ENCODE assay signal across 9 cellular contexts in genomic region chr3:38648659-38649499, GRCh38. TPM values are rescaled to one million over a fixed set of nuclear protein-coding genes. Genes with fewer than 3 reads are reported as not detected.
DNase-seq lines count a peak whose midpoint lies in the region; ATAC-seq, FAIRE-seq and TF ChIP-seq lines count a peak whose summit lies in the region.
"Had no signal": no experiment of that assay in that cellular context is flagged by ENCODE, and none has a peak within 500 bp of the region (broad histone marks: within the 10 kb centered on the region; RNA-seq: fewer than 3 reads in every experiment).

No MANE protein-coding gene starts in this region.

- H3K36me3 Mint-ChIP-seq in astrocyte (ENCODE audit: low read depth, unreplicated experiment) (no peaks in the 10 kb centered on the region), memory B cell (no peaks in the 10 kb centered on the region), CD14-positive monocyte (peaks cover 0 to 2% of the 10 kb centered on the region in 2 donors)
- H3K36me3 Mint-ChIP-seq: activated naive CD4-positive, alpha-beta T cell treated with anti-CD3 and anti-CD28 coated beads, Interleukin-2, amount 50 U/mL, for 72 hours had no signal

- H3K4me1 Mint-ChIP-seq in astrocyte (ENCODE audit: low read depth, unreplicated experiment) (no peaks in the 10 kb centered on the region), memory B cell (peaks cover 4% of the 10 kb centered on the region), CD14-positive monocyte (peaks cover 8% of the 10 kb centered on the region)

- H3K4me1 ChIP-seq in cardiac muscle cell (ENCODE audit: low read depth) (peaks cover 17% of the 10 kb centered on the region), astrocyte (ENCODE audit: insufficient read depth, low read length) (no peaks in the 10 kb centered on the region), vagina (peaks cover 4% of the 10 kb centered on the region), adrenal gland (replicated peaks in 1 of 2) (peaks cover 6 to 10% of the 10 kb centered on the region in 2 donors)

- FAIRE-seq in astrocyte (lab: Jason Lieb, UNC) = no peak

- H3K9me3 Mint-ChIP-seq in astrocyte (ENCODE audit: unreplicated experiment) (peaks cover 5% of the 10 kb centered on the region), memory B cell (peaks cover 1% of the 10 kb centered on the region), CD14-positive monocyte (peaks cover 0 to 6% (median 2%) of the 10 kb centered on the region in 7 donors)
- H3K9me3 Mint-ChIP-seq: activated naive CD4-positive, alpha-beta T cell treated with anti-CD3 and anti-CD28 coated beads, Interleukin-2, amount 50 U/mL, for 72 hours had no signal

- H4K20me1 ChIP-seq in astrocyte (ENCODE audit: insufficient read depth, low read length) = no peaks in the 10 kb centered on the region

- H3K27me3 Mint-ChIP-seq in astrocyte (ENCODE audit: low read depth, unreplicated experiment) (peaks cover 18% of the 10 kb centered on the region), memory B cell (peaks cover 9% of the 10 kb centered on the region), CD14-positive monocyte (ENCODE audit: low read depth in 3 of 3) (peaks cover 6 to 17% (median 16%) of the 10 kb centered on the region in 3 donors)

- H3K27me3 ChIP-seq in cardiac muscle cell (peaks cover 79% of the 10 kb centered on the region), astrocyte (ENCODE audit: insufficient read depth, low read length) (peaks cover 49% of the 10 kb centered on the region), vagina (no peaks in the 10 kb centered on the region), adrenal gland (peaks cover 26% of the 10 kb centered on the region)

- DNase-seq in cardiac muscle cell (ENCODE audit: low read depth in 1 of 2, low spot score in 1 of 2) = no peak
- DNase-seq in left ventricle myocardium superior = no peak
- no peak for DNase-seq in astrocyte (ENCODE audit: low read depth)
- DNase-seq in memory B cell (ENCODE audit: low spot score in 2 of 2) = no peak
- DNase-seq in vagina (ENCODE audit: extremely low spot score in 2 of 2) = peak in 1 of 2 donors; percentile 83
- no peak for DNase-seq in NK-92 treated with Interleukin-12 subunit alpha and Interleukin-12 subunit beta, amount 100 ng/mL, for 24 hours (lab: John Stamatoyannopoulos, UW)
- DNase-seq in adrenal gland = no peak
- DNase-seq in CD14-positive monocyte (ENCODE audit: low spot score) = no peak

- H3K4me3 Mint-ChIP-seq in astrocyte (ENCODE audit: unreplicated experiment) (peak overlapping the region; percentile 76), memory B cell (peak overlapping the region; percentile 64), CD14-positive monocyte (peak overlapping the region in 1 of 2 donors; percentile 44)

- H3K9me3 ChIP-seq in cardiac muscle cell (ENCODE audit: low read depth) (no peaks in the 10 kb centered on the region), astrocyte (ENCODE audit: insufficient read depth, low read depth, low read length) (peaks cover 4% of the 10 kb centered on the region), vagina (no peaks in the 10 kb centered on the region), adrenal gland (replicated peaks in 1 of 3) (no peaks in the 10 kb centered on the region)

- peak overlapping the region; percentile 60 for H2AFZ ChIP-seq in astrocyte (ENCODE audit: low read depth, low read length)

- peak overlapping the region; percentile 48 for H3K9ac ChIP-seq in astrocyte (ENCODE audit: low read length)

- ATAC-seq in left ventricle myocardium superior (no peak), memory B cell (ENCODE audit: low read depth) (no peak)

- H3K79me2 ChIP-seq in astrocyte (ENCODE audit: insufficient read depth, low read length) = no peaks in the 10 kb centered on the region

- intact Hi-C loops in left ventricle myocardium superior (cut with micrococcal nuclease) = no loop called here
- intact Hi-C loops in vagina (cut with DNase I) = no loop called here
- intact Hi-C loops in adrenal gland (cut with DNase I) = loop anchor here in 1 of 2 donors (5.0 kb wide), 1 partner anchor 132 kb away; no protein-coding TSS in a partner anchor
- intact Hi-C loops in CD14-positive monocyte (cut with micrococcal nuclease) = no loop called here

- H3K27ac ChIP-seq in cardiac muscle cell = no peak overlapping the region
- no peak overlapping the region for H3K27ac ChIP-seq in astrocyte (ENCODE audit: low read depth, low read length)
- peak overlapping the region; percentile 25 for H3K27ac ChIP-seq in vagina
- no peak overlapping the region for H3K27ac ChIP-seq in adrenal gland

- H3K27ac Mint-ChIP-seq in astrocyte (ENCODE audit: unreplicated experiment) (no peak overlapping the region), memory B cell (no peak overlapping the region), CD14-positive monocyte (no peak overlapping the region)
- H3K27ac Mint-ChIP-seq: activated naive CD4-positive, alpha-beta T cell treated with anti-CD3 and anti-CD28 coated beads, Interleukin-2, amount 50 U/mL, for 72 hours had no signal

- WGBS in adrenal gland, 4 donors = 12 to 22% (median 15%) methylated on average over 7 to 56 of the region's 56 CpGs

- TF ChIP-seq CTCF in cardiac muscle cell (IDR thresholded peaks at IDR 0.05; ENCODE audit: low read depth, low read length) (no peak), astrocyte (IDR thresholded peaks at IDR 0.05; ENCODE audit: insufficient read depth, low read depth, low read length) (no peak), vagina (IDR thresholded peaks at IDR 0.05) (no peak), adrenal gland (IDR thresholded peaks at IDR 0.05) (no peak), CD14-positive monocyte (IDR thresholded peaks at IDR 0.05) (no peak)

- TF ChIP-seq POLR2A in vagina (IDR thresholded peaks at IDR 0.05) (no peak), adrenal gland (IDR thresholded peaks at IDR 0.05) (no peak)

- peak overlapping the region; percentile 51 for H3K4me3 ChIP-seq in cardiac muscle cell
- H3K4me3 ChIP-seq in astrocyte (ENCODE audit: insufficient read depth, low read depth, low read length) = peak overlapping the region; percentile 37
- H3K4me3 ChIP-seq in vagina = peak overlapping the region; percentile 60 to 93
- H3K4me3 ChIP-seq in adrenal gland = peak overlapping the region in 1 of 4 donors; percentile 72

- H3K36me3 ChIP-seq in cardiac muscle cell (no peaks in the 10 kb centered on the region), astrocyte (ENCODE audit: insufficient read depth, low read length) (no peaks in the 10 kb centered on the region), vagina (no peaks in the 10 kb centered on the region), adrenal gland (replicated peaks in 1 of 2) (no peaks in the 10 kb centered on the region)

- H3K4me2 ChIP-seq in astrocyte (ENCODE audit: low read length) = peak overlapping the region; percentile 89

RNA-seq across cellular contexts. Expression of gene SCN5A, which starts 0.6 kb away (rescaled TPM):
- total RNA-seq in cardiac muscle cell (2.8 and 9.3 TPM in 2 replicates), left ventricle myocardium superior (133 TPM), astrocyte (2.3 and 3.3 TPM in 2 replicates), vagina (9.3 TPM), adrenal gland (1 to 10 TPM in 1 of 8 donors, under 1 TPM in 5, not detected in 2; 0.04 to 2.1 (median 0.38) TPM)
- polyA plus RNA-seq in cardiac muscle cell (3.1 and 8.5 TPM in 2 replicates), adrenal gland (under 1 TPM; 0.07 to 0.32 (median 0.11) TPM), CD14-positive monocyte (not detected)

Comparison
In these comparisons a context has a peak if more than half of its experiments do, and no peak if none do; other contexts are left out.
1. RNA of gene SCN5A, which starts 0.6 kb away (total RNA-seq): 133 TPM in left ventricle myocardium superior (single experiment); 9.3 TPM in vagina (single experiment), 2.8 to 9.3 TPM in cardiac muscle cell, 2.3 to 3.3 TPM in astrocyte and 0.04 to 2.1 TPM in adrenal gland; every median in the first group is over 10 times any median in the second.